Comparison of ENCODE assay signal across 1 cellular context in genomic region chr3:171810278-171811058, GRCh38.
A peak's percentile ranks its signal among the peaks of the same experiment; 100 is the strongest.
TF ChIP-seq lines count a peak whose summit lies in the region.

TSS of gene PLD1 (minus strand) at chr3:171810483. CDS start at chr3:171738051, 72,432 bp downstream.

TF ChIP-seq in HepG2, 621 proteins besides CTCF, POLR2A, EP300 and RAD21 (continued from another document and continues in another):
- TF ChIP-seq MLXIP (CRISPR knock-in tag; IDR thresholded peaks at IDR 0.05; ENCODE audit: borderline replicate concordance) (no peak), ISL2 (CRISPR knock-in tag; IDR thresholded peaks at IDR 0.05) (0 out of 2 replicates have a peak, but pooled peaks have one; percentile 23), ETV5 (CRISPR knock-in tag; IDR thresholded peaks at IDR 0.05; ENCODE audit: borderline replicate concordance) (no peak), CENPT (CRISPR knock-in tag; IDR thresholded peaks at IDR 0.05; ENCODE audit: low read depth) (no peak), ATRX (CRISPR knock-in tag; IDR thresholded peaks at IDR 0.05; ENCODE audit: borderline replicate concordance) (no peak), TP53 (CRISPR knock-in tag; conservative IDR thresholded peaks at IDR 0.05) (no peak), FOXM1 (CRISPR knock-in tag; IDR thresholded peaks at IDR 0.05) (0 out of 2 replicates have a peak, but pooled peaks have one; percentile 5), ZBTB26 (CRISPR knock-in tag; IDR thresholded peaks at IDR 0.05; ENCODE audit: borderline replicate concordance) (no peak), TFDP1 (CRISPR knock-in tag; IDR thresholded peaks at IDR 0.05; ENCODE audit: borderline replicate concordance) (0 out of 2 replicates have a peak, but pooled peaks have one; percentile 14), REL (CRISPR knock-in tag; conservative IDR thresholded peaks at IDR 0.05) (no peak), TERF1 (CRISPR knock-in tag; IDR thresholded peaks at IDR 0.05) (no peak), RXRA (CRISPR knock-in tag; IDR thresholded peaks at IDR 0.05) (no peak; the same call in 1 of the 2 replicates), ZFP82 (CRISPR knock-in tag; IDR thresholded peaks at IDR 0.05; ENCODE audit: borderline replicate concordance) (no peak), HDAC6 (IDR thresholded peaks at IDR 0.05; ENCODE audit: low read depth, low read length) (no peak), ZNF567 (CRISPR knock-in tag; IDR thresholded peaks at IDR 0.05; ENCODE audit: borderline replicate concordance) (no peak), SMAD3 (CRISPR knock-in tag; IDR thresholded peaks at IDR 0.05) (no peak; the same call in 1 of the 2 replicates), ZBTB25 (CRISPR knock-in tag; IDR thresholded peaks at IDR 0.05) (no peak), FOXA1 (IDR thresholded peaks at IDR 0.05) (no peak), FOXA1 (CRISPR knock-in tag; IDR thresholded peaks at IDR 0.05) (peak; percentile 45), STAG1 (CRISPR knock-in tag; IDR thresholded peaks at IDR 0.05) (no peak), ZZZ3 (CRISPR knock-in tag; IDR thresholded peaks at IDR 0.05; ENCODE audit: borderline replicate concordance) (no peak), SMC3 (IDR thresholded peaks at IDR 0.05; ENCODE audit: low read length) (no peak), ZKSCAN8 (CRISPR knock-in tag; IDR thresholded peaks at IDR 0.05; ENCODE audit: borderline replicate concordance) (no peak; the same call in 1 of the 2 replicates), SRSF4 (IDR thresholded peaks at IDR 0.05; ENCODE audit: low read depth, low read length, poor library complexity, severe bottlenecking) (no peak), ZNF33B (CRISPR knock-in tag; IDR thresholded peaks at IDR 0.05) (no peak), HNF1A (IDR thresholded peaks at IDR 0.05; ENCODE audit: low read depth) (no peak), HNF1A (CRISPR knock-in tag; IDR thresholded peaks at IDR 0.05; ENCODE audit: borderline replicate concordance) (peak; percentile 41; the same call in 1 of the 2 replicates), HMGXB3 (CRISPR knock-in tag; IDR thresholded peaks at IDR 0.05; ENCODE audit: borderline replicate concordance) (no peak), ZNF746 (CRISPR knock-in tag; IDR thresholded peaks at IDR 0.05) (peak; percentile 93), ZFP62 (CRISPR knock-in tag; IDR thresholded peaks at IDR 0.05) (no peak), MAFF (IDR thresholded peaks at IDR 0.05; ENCODE audit: low read depth, low read length) (no peak), TOPORS (CRISPR knock-in tag; IDR thresholded peaks at IDR 0.05) (no peak), JARID2 (CRISPR knock-in tag; IDR thresholded peaks at IDR 0.05; ENCODE audit: insufficient replicate concordance) (no peak), ZBTB44 (CRISPR knock-in tag; IDR thresholded peaks at IDR 0.05) (no peak), ATF7-NPFF (CRISPR knock-in tag; IDR thresholded peaks at IDR 0.05; ENCODE audit: low read depth) (peak; percentile 66), ZNF776 (CRISPR knock-in tag; IDR thresholded peaks at IDR 0.05) (peak; percentile 27; the same call in 1 of the 2 replicates), REXO4 (CRISPR knock-in tag; IDR thresholded peaks at IDR 0.05; ENCODE audit: borderline replicate concordance) (no peak; the same call in 1 of the 2 replicates)
